ENCODE assay signal across 11 cellular contexts in the genomic region with DNA sequence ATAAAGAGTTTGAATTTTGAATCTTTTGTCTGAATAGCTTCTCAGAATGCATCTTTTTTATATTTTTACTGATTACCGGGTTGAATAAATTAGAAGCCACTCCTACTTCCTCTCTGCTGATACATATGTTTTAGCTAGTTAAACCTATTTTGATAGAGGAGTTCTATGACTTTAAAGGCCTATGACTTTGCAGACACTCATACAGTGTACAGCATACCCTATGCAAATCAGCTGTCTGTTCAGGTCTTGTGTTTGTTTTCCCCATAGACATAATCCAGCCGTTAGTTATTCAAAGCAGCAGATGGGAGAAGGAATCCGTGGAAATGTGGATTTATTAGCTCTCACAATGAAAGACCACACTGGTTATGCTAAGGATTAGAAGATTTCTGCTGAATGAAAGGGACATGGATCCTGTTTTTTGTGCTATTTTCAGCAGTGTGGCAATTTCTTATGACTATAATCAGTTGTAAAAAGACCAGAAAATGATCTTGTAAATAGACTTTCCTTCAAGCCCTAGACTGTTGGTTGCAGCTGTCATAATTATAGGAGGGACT. TPM values are rescaled to one million over a fixed set of nuclear protein-coding genes. Genes with fewer than 3 reads are reported as not detected.
DNase-seq lines count a peak whose midpoint lies in the region; FAIRE-seq and TF ChIP-seq lines count a peak whose summit lies in the region.
"Had no signal": no experiment of that assay in that cellular context is flagged by ENCODE, and none has a peak within 500 bp of the region (broad histone marks: within the 10 kb centered on the region; RNA-seq: fewer than 3 reads in every experiment).

No MANE protein-coding gene starts in this region.

- TF ChIP-seq CTCF in brain (conservative IDR thresholded peaks at IDR 0.05) (no peak), Calu3 (IDR thresholded peaks at IDR 0.05; ENCODE audit: unreplicated experiment) (no peak), chondrocyte (IDR thresholded peaks at IDR 0.05) (no peak)

- BruUV-seq in Calu3 (replicated peaks; lab: Mats Ljungman, UMichigan), result no TSS peak

- H3K9me3 Mint-ChIP-seq in brain, result peaks cover 0 to 5% (median under 1%) of the 10 kb centered on the region in 5 experiments
- H3K9me3 Mint-ChIP-seq in Calu3 (ENCODE audit: low read depth, unreplicated experiment), result no peaks in the 10 kb centered on the region
- no peaks in the 10 kb centered on the region for H3K9me3 Mint-ChIP-seq in chondrocyte (ENCODE audit: low read depth)

- DNase-seq in D341Med (ENCODE audit: low spot score) (peak; percentile 38), GM18507 (ENCODE audit: extremely low spot score, insufficient read length, low read depth) (no peak), NCI-H526 (lab: John Stamatoyannopoulos, UW) (peak; percentile 99), GOT3 (lab: John Stamatoyannopoulos, UW) (no peak), Calu3 (no peak), chondrocyte (ENCODE audit: low spot score) (no peak)
- DNase-seq in stimulated activated CD4-positive, alpha-beta T cell treated with anti-CD3 and anti-CD28 coated beads, Interleukin-4, amount 100 ng/mL, for 1 hour, result no peak
- DNase-seq: adrenal gland, cortex of kidney, Kasumi-1 had no signal

- H3K27ac Mint-ChIP-seq in brain, result peak overlapping the region; percentile 23 to 92 (median 82)
- no peak overlapping the region for H3K27ac Mint-ChIP-seq in Calu3 (ENCODE audit: unreplicated experiment)
- no peak overlapping the region for H3K27ac Mint-ChIP-seq in chondrocyte (ENCODE audit: unreplicated experiment)

- CTCF ChIA-PET in Calu3 (lab: Charles Lee), result no interaction called here

- H3K27me3 Mint-ChIP-seq in brain, result no peaks in the 10 kb centered on the region
- H3K27me3 Mint-ChIP-seq in Calu3 (ENCODE audit: unreplicated experiment), result no peaks in the 10 kb centered on the region
- no peaks in the 10 kb centered on the region for H3K27me3 Mint-ChIP-seq in chondrocyte (ENCODE audit: low read depth)

- H3K4me3 Mint-ChIP-seq in brain (peak overlapping the region in 4 of 5 experiments; percentile 28 to 83 (median 54)), Calu3 (ENCODE audit: low read depth, unreplicated experiment) (no peak overlapping the region), chondrocyte (ENCODE audit: unreplicated experiment) (no peak overlapping the region)

- intact Hi-C loops in Calu3 (cut with micrococcal nuclease; ENCODE audit: unreplicated experiment), result no loop called here

- H3K4me1 Mint-ChIP-seq in brain, result peaks cover 70% of the 10 kb centered on the region
- no peaks in the 10 kb centered on the region for H3K4me1 Mint-ChIP-seq in Calu3 (ENCODE audit: low read depth, unreplicated experiment)
- H3K4me1 Mint-ChIP-seq in chondrocyte (ENCODE audit: low read depth), result peaks cover 23% of the 10 kb centered on the region

- peak; percentile 33 for FAIRE-seq in GM18507 (lab: Jason Lieb, UNC)

- peaks cover 6% of the 10 kb centered on the region for H3K36me3 Mint-ChIP-seq in brain
- no peaks in the 10 kb centered on the region for H3K36me3 Mint-ChIP-seq in Calu3 (ENCODE audit: insufficient read depth, unreplicated experiment)
- no peaks in the 10 kb centered on the region for H3K36me3 Mint-ChIP-seq in chondrocyte (ENCODE audit: low read depth)

RNA-seq across cellular contexts. Expression of gene MAST2, which starts 59.8 kb away (rescaled TPM):
- 44.2 TPM for polyA plus RNA-seq in brain (ENCODE audit: insufficient read depth, low read depth, low replicate concordance)
- total RNA-seq in Calu3 (2022), result 31.4 and 36.2 TPM in 2 replicates
- 51.2 to 61.8 TPM (median 53.2 TPM) in 3 replicates for total RNA-seq in chondrocyte

Comparison
In these comparisons a context has a peak if more than half of its experiments do, and no peak if none do; other contexts are left out.
1. DNase-seq: peak in D341Med (single experiment) and NCI-H526 (2 of 2); none in GM18507 (single experiment), GOT3 (single experiment), stimulated activated CD4-positive, alpha-beta T cell treated with anti-CD3 and anti-CD28 coated beads, Interleukin-4, amount 100 ng/mL, for 1 hour (single experiment), Calu3 (single experiment) and chondrocyte (single experiment).
2. H3K27ac Mint-ChIP-seq: peak in brain (5 of 5); none in Calu3 (single experiment) and chondrocyte (single experiment).
3. H3K4me3 Mint-ChIP-seq: peak in brain (4 of 5); none in Calu3 (single experiment) and chondrocyte (single experiment).